ENCODE assay signal across 1 cellular context in the genomic region with DNA sequence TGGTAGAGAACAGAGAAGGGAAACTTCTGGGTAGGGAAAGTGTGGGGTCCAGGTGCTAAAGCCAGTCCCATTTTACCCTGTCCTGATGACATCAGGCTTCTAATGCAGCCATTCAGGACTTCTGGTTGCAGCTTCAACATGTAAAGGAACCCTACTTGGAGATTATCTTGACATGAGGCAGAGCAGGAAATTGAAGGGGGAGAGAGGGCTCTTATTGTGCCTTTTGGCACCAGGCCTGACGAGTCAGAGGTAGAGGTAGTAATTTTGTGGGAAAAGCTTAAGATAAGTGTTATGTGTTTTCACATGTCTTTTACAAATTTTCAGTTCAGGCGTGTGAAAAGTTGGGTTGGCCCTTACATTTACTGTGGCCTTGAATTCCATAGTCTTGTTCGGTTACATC.
TF ChIP-seq lines count a peak whose summit lies in the region.

No MANE protein-coding gene starts in this region.

TF ChIP-seq in GM23338, 12 proteins besides CTCF, POLR2A, EP300 and RAD21 (continued from another document):
- TF ChIP-seq POLR2AphosphoS5 (IDR thresholded peaks at IDR 0.05; ENCODE audit: low read depth) = no peak
